Comparison of ENCODE assay signal across 15 cellular contexts in the genomic region with DNA sequence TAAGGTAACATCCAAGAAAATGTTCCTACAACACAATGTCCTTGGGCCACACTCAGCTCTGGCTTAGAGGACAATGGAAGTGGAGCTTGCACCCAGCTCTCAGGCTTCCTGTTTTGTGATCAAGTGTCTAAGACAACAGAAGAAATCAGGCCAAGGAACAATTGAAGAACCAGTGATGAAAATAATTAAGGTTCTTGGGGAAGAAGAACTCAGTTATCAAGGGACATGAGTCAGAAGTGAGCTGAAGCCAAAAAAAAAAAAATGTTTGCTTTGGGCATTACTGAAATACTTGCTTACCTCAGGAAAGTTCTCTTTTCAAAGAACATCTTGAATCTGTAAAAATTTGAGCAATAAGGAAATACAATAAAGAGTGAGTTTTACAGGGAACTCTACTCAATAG.
DNase-seq lines count a peak whose midpoint lies in the region; ATAC-seq and TF ChIP-seq lines count a peak whose summit lies in the region.
"Had no signal": no experiment of that assay in that cellular context is flagged by ENCODE, and none has a peak within 500 bp of the region (broad histone marks: within the 10 kb centered on the region; RNA-seq: fewer than 3 reads in every experiment).

No MANE protein-coding gene starts in this region.

- H3K4me3 Mint-ChIP-seq in MCF 10A (ENCODE audit: unreplicated experiment), result peak overlapping the region; percentile 0
- H3K4me3 Mint-ChIP-seq: T-cell had no signal

- H3K36me3 ChIP-seq in breast epithelium (no peaks in the 10 kb centered on the region), gastroesophageal sphincter (no peaks in the 10 kb centered on the region), aorta (ENCODE audit: control insufficient read depth in 1 of 2, insufficient read depth in 2 of 2, low read length in 1 of 2) (no peaks in the 10 kb centered on the region), stomach (no peaks in the 10 kb centered on the region), transverse colon (no peaks in the 10 kb centered on the region)

- H3K27ac Mint-ChIP-seq in MCF 10A (ENCODE audit: low read depth, unreplicated experiment), result peak overlapping the region; percentile 68
- H3K27ac Mint-ChIP-seq: T-cell had no signal

- H3K9me3 Mint-ChIP-seq in MCF 10A (ENCODE audit: unreplicated experiment), result no peaks in the 10 kb centered on the region
- H3K9me3 Mint-ChIP-seq: T-cell had no signal

- TF ChIP-seq CTCF in MCF 10A (IDR thresholded peaks at IDR 0.05; ENCODE audit: unreplicated experiment) (no peak), breast epithelium (IDR thresholded peaks at IDR 0.05) (no peak), astrocyte of the cerebellum (IDR thresholded peaks at IDR 0.05; ENCODE audit: low read depth, low read length, missing control alignments) (no peak), gastroesophageal sphincter (IDR thresholded peaks at IDR 0.05) (no peak), stomach (IDR thresholded peaks at IDR 0.05) (no peak), transverse colon (IDR thresholded peaks at IDR 0.05) (no peak)

- CTCF ChIA-PET in MCF 10A (lab: Yijun Ruan, JAX), result interaction anchor here (0.5 to 1.7 kb wide), 8 partner anchors 9 to 1085 kb away, joined by 3 to 10 read pairs (median 3); no protein-coding TSS in a partner anchor

- ATAC-seq in gastroesophageal sphincter (peak; percentile 91), aorta (ENCODE audit: low FRiP score) (peak; percentile 29), GM18907 (IDR thresholded peaks at IDR 0.05; ENCODE audit: unreplicated experiment) (no peak)
- ATAC-seq: T-cell had no signal

- TF ChIP-seq POLR2A in breast epithelium (IDR thresholded peaks at IDR 0.05) (no peak), gastroesophageal sphincter (IDR thresholded peaks at IDR 0.05) (no peak), stomach (IDR thresholded peaks at IDR 0.05) (no peak), transverse colon (IDR thresholded peaks at IDR 0.05) (no peak)

- H3K4me3 ChIP-seq in breast epithelium (no peak overlapping the region), astrocyte of the cerebellum (ENCODE audit: low read depth, low read length) (no peak overlapping the region), gastroesophageal sphincter (no peak overlapping the region), aorta (ENCODE audit: low read length in 2 of 2) (no peak overlapping the region), stomach (no peak overlapping the region), transverse colon (no peak overlapping the region)

- H3K27me3 ChIP-seq in breast epithelium (no peaks in the 10 kb centered on the region), gastroesophageal sphincter (peaks cover 12% of the 10 kb centered on the region), aorta (ENCODE audit: control insufficient read depth in 1 of 2, insufficient read depth in 2 of 2, low read length in 1 of 2) (no peaks in the 10 kb centered on the region), stomach (peaks cover 0 to 21% (median 0%) of the 10 kb centered on the region in 3 donors), transverse colon (peaks cover 3% of the 10 kb centered on the region)

- no peak for TF ChIP-seq EP300 in gastroesophageal sphincter (IDR thresholded peaks at IDR 0.05)
- TF ChIP-seq EP300 in stomach (IDR thresholded peaks at IDR 0.05), result no peak
- no peak for TF ChIP-seq EP300 in transverse colon (IDR thresholded peaks at IDR 0.05; ENCODE audit: low read depth)

- in situ Hi-C loops in astrocyte of the cerebellum (cut with HindIII; ENCODE audit: low sequenced_read_pairs) (no loop called here), transverse colon (cut with MboI; ENCODE audit: low pct_ligation_motif_present in 1 of 4, low pct_unique_long_range_greater_than_20kb in 1 of 4, low sequenced_read_pairs in 3 of 4) (loop anchor here (25.0 kb wide), 2 partner anchors 89 to 1086 kb away; no protein-coding TSS in a partner anchor)

- H3K9me3 ChIP-seq in breast epithelium (no peaks in the 10 kb centered on the region), gastroesophageal sphincter (no peaks in the 10 kb centered on the region), aorta (ENCODE audit: control insufficient read depth, low read length) (no peaks in the 10 kb centered on the region), stomach (no peaks in the 10 kb centered on the region), transverse colon (no peaks in the 10 kb centered on the region)

- DNase-seq in MCF 10A (ENCODE audit: unreplicated experiment) (peak; percentile 48), breast epithelium (ENCODE audit: low spot score in 2 of 2) (no peak), astrocyte of the cerebellum (ENCODE audit: low read depth) (peak; percentile 76), aorta (no peak), stomach (no peak), transverse colon (no peak)
- DNase-seq: activated CD4-positive, alpha-beta T cell treated with anti-CD3 and anti-CD28 coated beads for 1 hour; activated T-cell treated with anti-CD3 and anti-CD28 coated beads for 4 hours; NCI-H1105 treated with DMSO at 0.1 percent for 48 hours; NCI-H345; small intestine; T-cell had no signal

- intact Hi-C loops in MCF 10A (cut with micrococcal nuclease), result loop anchor here (10.0 kb wide), 1 partner anchor 266 kb away; no protein-coding TSS in a partner anchor
- intact Hi-C loops in breast epithelium (cut with DNase I; ENCODE audit: low total_unique reads), result no loop called here
- intact Hi-C loops in aorta (cut with DNase I), result no loop called here
- intact Hi-C loops in stomach (cut with DNase I; ENCODE audit: low total_unique reads), result loop anchor here (5.0 kb wide), 1 partner anchor 1086 kb away; no protein-coding TSS in a partner anchor
- intact Hi-C loops in transverse colon (cut with DNase I; ENCODE audit: low total_unique reads), result no loop called here

- no peaks in the 10 kb centered on the region for H3K4me1 ChIP-seq in breast epithelium
- H3K4me1 ChIP-seq in gastroesophageal sphincter, result peaks cover 0 to 4% (median 0%) of the 10 kb centered on the region in 3 donors
- H3K4me1 ChIP-seq in aorta (ENCODE audit: control insufficient read depth in 1 of 2, insufficient read depth in 2 of 2, low read length in 2 of 2), result no peaks in the 10 kb centered on the region
- no peaks in the 10 kb centered on the region for H3K4me1 ChIP-seq in stomach
- H3K4me1 ChIP-seq in transverse colon, result no peaks in the 10 kb centered on the region

- H3K4me1 Mint-ChIP-seq in MCF 10A (ENCODE audit: insufficient read depth, unreplicated experiment), result peaks cover 17% of the 10 kb centered on the region
- H3K4me1 Mint-ChIP-seq: T-cell had no signal

- H3K27ac ChIP-seq in breast epithelium (no peak overlapping the region), gastroesophageal sphincter (peak overlapping the region in 2 of 4 donors; percentile 36 to 42), aorta (ENCODE audit: low read depth in 1 of 2, low read length in 2 of 2) (no peak overlapping the region), stomach (no peak overlapping the region), transverse colon (no peak overlapping the region)
- H3K27ac ChIP-seq: 22Rv1 had no signal

- BruUV-seq in MCF 10A (replicated peaks; lab: Mats Ljungman, UMichigan), result no TSS peak

- H3K27me3 Mint-ChIP-seq in MCF 10A (ENCODE audit: insufficient read depth, unreplicated experiment), result no peaks in the 10 kb centered on the region

- POLR2A ChIA-PET in MCF 10A (lab: Yijun Ruan, JAX), result interaction anchor here (0.6 to 1.0 kb wide), 4 partner anchors 90 to 234 kb away, joined by 3 read pairs; no protein-coding TSS in a partner anchor

- H3K36me3 Mint-ChIP-seq in MCF 10A (ENCODE audit: insufficient read depth, unreplicated experiment), result no peaks in the 10 kb centered on the region
- H3K36me3 Mint-ChIP-seq: T-cell had no signal

Comparison
In these comparisons a context has a peak if more than half of its experiments do, and no peak if none do; other contexts are left out.
1. DNase-seq: peak in MCF 10A (single experiment) and astrocyte of the cerebellum (single experiment); none in breast epithelium (0 of 2), aorta (0 of 2), stomach (single experiment) and transverse colon (single experiment).
2. intact Hi-C loops: an anchor here in MCF 10A (10.0 kb wide) and stomach (5.0 kb wide); none called in breast epithelium, aorta and transverse colon.